In genomic region chr9:127931092-127931881, GRCh38 we compare ENCODE assay signal across 6 cellular contexts. TPM values are rescaled to one million over a fixed set of nuclear protein-coding genes. Genes with fewer than 3 reads are reported as not detected.
A peak's percentile ranks its signal among the peaks of the same experiment; 100 is the strongest.
DNase-seq lines count a peak whose midpoint lies in the region; TF ChIP-seq lines count a peak whose summit lies in the region.

No MANE protein-coding gene starts in this region.

- in situ Hi-C loops in HAP-1 (cut with MboI; ENCODE audit: low sequenced_read_pairs) = no loop called here

- H3K36me3 ChIP-seq in CD4-positive, alpha-beta memory T cell (ENCODE audit: insufficient read depth, low read length) = no peaks in the 10 kb centered on the region
- H3K36me3 ChIP-seq in HAP-1 (replicated peaks) = peaks cover 9% of the 10 kb centered on the region
- no peaks in the 10 kb centered on the region for H3K36me3 ChIP-seq in PC-9 (ENCODE audit: low read depth)

- H3K4me3 ChIP-seq in CD4-positive, alpha-beta memory T cell (ENCODE audit: low read length in 2 of 2) = peak overlapping the region in 1 of 2 donors; percentile 54
- H3K4me3 ChIP-seq in HAP-1 (peak overlapping the region; percentile 48), PC-9 (peak overlapping the region; percentile 58)

- H3K9me2 ChIP-seq in PC-9 (ENCODE audit: insufficient read depth) = no peaks in the 10 kb centered on the region

- H3K27ac ChIP-seq in CD4-positive, alpha-beta memory T cell (ENCODE audit: low read depth, low read length) = no peak overlapping the region
- H3K27ac ChIP-seq in PC-9 (no peak overlapping the region), substantia nigra (ENCODE audit: low read depth, low read length, poor library complexity, severe bottlenecking) (peak overlapping the region; percentile 21)

- H4K20me1 ChIP-seq in PC-9 (ENCODE audit: insufficient read depth) = 0 out of 2 replicates have a peak, but pooled peaks cover 3% of the 10 kb centered on the region

- no TSS peak for BruUV-seq in PC-9 (replicated peaks; lab: Mats Ljungman, UMichigan)

- no peaks in the 10 kb centered on the region for H3K27me3 Mint-ChIP-seq in CD4-positive, alpha-beta memory T cell

- peaks cover 24 to 57% (median 43%) of the 10 kb centered on the region in 4 donors for H3K4me1 Mint-ChIP-seq in CD4-positive, alpha-beta memory T cell

- H3K9me3 ChIP-seq in CD4-positive, alpha-beta memory T cell (ENCODE audit: control insufficient read depth in 1 of 2, low read length in 2 of 2) = no peaks in the 10 kb centered on the region
- no peaks in the 10 kb centered on the region for H3K9me3 ChIP-seq in HAP-1
- H3K9me3 ChIP-seq in PC-9 (ENCODE audit: insufficient read depth, low read depth) = no peaks in the 10 kb centered on the region

- peak overlapping the region; percentile 88 for H3K4me2 ChIP-seq in PC-9

- peaks cover 18% of the 10 kb centered on the region for H3K79me2 ChIP-seq in PC-9 (ENCODE audit: low read depth)

- no peaks in the 10 kb centered on the region for H3K27me3 ChIP-seq in CD4-positive, alpha-beta memory T cell (ENCODE audit: insufficient read depth, low read length)
- H3K27me3 ChIP-seq in HAP-1 (ENCODE audit: low read depth) (peaks cover 5% of the 10 kb centered on the region; the same call in 1 of the 2 replicates), PC-9 (ENCODE audit: insufficient read depth, low read depth) (no peaks in the 10 kb centered on the region)

- intact Hi-C loops in CD4-positive, alpha-beta memory T cell (cut with micrococcal nuclease) = no loop called here
- intact Hi-C loops in PC-9 (cut with micrococcal nuclease; ENCODE audit: unreplicated experiment) = no loop called here

- CTCF ChIA-PET in CD4-positive, alpha-beta memory T cell (lab: Charles Lee; ENCODE audit: partially characterized antibody) = interaction anchor here (1.2 to 1.6 kb wide), 3 partner anchors 12 to 196 kb away, joined by 3 to 6 read pairs (median 4); partner anchors contain the start of gene TOR2A
- CTCF ChIA-PET in PC-9 (lab: Charles Lee) = interaction anchor here (0.6 kb wide), 1 partner anchor 104 kb away, joined by 9 read pairs; no protein-coding TSS in a partner anchor

- H2AFZ ChIP-seq in PC-9 = 0 out of 2 replicates have a peak overlapping the region, but pooled peaks have one; percentile 48

- peak in 1 of 5 donors; percentile 66 for DNase-seq in CD4-positive, alpha-beta memory T cell
- DNase-seq in HAP-1 (ENCODE audit: low spot score in 2 of 2) (peak; percentile 40 to 53), PC-9 (peak in 1 of 2 experiments; percentile 46), fibroblast of peridontal ligament (ENCODE audit: extremely low read depth) (peak; percentile 84), substantia nigra (lab: John Stamatoyannopoulos, UW) (peak in 1 of 49 donors; percentile 60), cerebellar nuclear complex (lab: John Stamatoyannopoulos, UW) (no peak)

- POLR2A ChIA-PET in CD4-positive, alpha-beta memory T cell (lab: Charles Lee; ENCODE audit: partially characterized antibody) = no interaction called here
- POLR2A ChIA-PET in PC-9 (lab: Charles Lee; ENCODE audit: unreplicated experiment) = interaction anchor here (0.5 to 0.6 kb wide), 2 partner anchors 70 to 148 kb away, joined by 6 read pairs; no protein-coding TSS in a partner anchor

- no peak for TF ChIP-seq CTCF in PC-9 (conservative IDR thresholded peaks at IDR 0.05)

- H3K27ac Mint-ChIP-seq in CD4-positive, alpha-beta memory T cell = peak overlapping the region; percentile 4 to 93 (median 64)

- H3K4me3 Mint-ChIP-seq in CD4-positive, alpha-beta memory T cell = peak overlapping the region; percentile 65 to 85 (median 76)

- peaks cover 0 to 8% of the 10 kb centered on the region in 2 donors for H3K36me3 Mint-ChIP-seq in CD4-positive, alpha-beta memory T cell

- peaks cover 52% of the 10 kb centered on the region for H3F3A ChIP-seq in PC-9 (ENCODE audit: insufficient read depth, low read depth)

- peaks cover 0 to 7% (median 0%) of the 10 kb centered on the region in 8 donors for H3K9me3 Mint-ChIP-seq in CD4-positive, alpha-beta memory T cell

- peaks cover 70% of the 10 kb centered on the region for H3K4me1 ChIP-seq in CD4-positive, alpha-beta memory T cell (ENCODE audit: insufficient read depth, low read length)
- H3K4me1 ChIP-seq in HAP-1 = peaks cover 12% of the 10 kb centered on the region
- H3K4me1 ChIP-seq in PC-9 (replicated peaks; ENCODE audit: insufficient read depth) = peaks cover 42% of the 10 kb centered on the region

RNA-seq across cellular contexts. Expression of gene PIP5KL1, which starts 0.7 kb away (rescaled TPM):
- total RNA-seq in CD4-positive, alpha-beta memory T cell = 1 to 10 TPM in 1 of 2 experiments, under 1 TPM in 1; 0.72 to 1.8 TPM
- polyA plus RNA-seq in CD4-positive, alpha-beta memory T cell = under 1 TPM; 0.26 to 0.79 TPM
- total RNA-seq in PC-9 (2021) = 21.9 and 22.5 TPM in 2 replicates

RNA-seq across cellular contexts. Expression of gene DPM2, which starts 6.4 kb away (rescaled TPM):
- total RNA-seq in CD4-positive, alpha-beta memory T cell = 10 to 100 TPM; 37.0 to 39.7 TPM
- polyA plus RNA-seq in CD4-positive, alpha-beta memory T cell = 10 to 100 TPM; 41.0 to 43.1 TPM
- total RNA-seq in PC-9 (2021) = 65.5 and 79.4 TPM in 2 replicates

RNA-seq across cellular contexts. Expression of gene ST6GALNAC4, which starts 14.4 kb away (rescaled TPM):
- 10 to 100 TPM; 35.7 to 38.1 TPM for total RNA-seq in CD4-positive, alpha-beta memory T cell
- polyA plus RNA-seq in CD4-positive, alpha-beta memory T cell = 10 to 100 TPM; 10.2 to 18.5 TPM
- 28.3 and 44.3 TPM in 2 replicates for total RNA-seq in PC-9 (2021)

RNA-seq across cellular contexts. Expression of gene ST6GALNAC6, which starts 31.9 kb away (rescaled TPM):
- total RNA-seq in CD4-positive, alpha-beta memory T cell = 100 to 1,000 TPM; 125 to 127 TPM
- polyA plus RNA-seq in CD4-positive, alpha-beta memory T cell = 10 to 100 TPM; 45.2 to 45.6 TPM
- 23.3 and 27.6 TPM in 2 replicates for total RNA-seq in PC-9 (2021)

RNA-seq across cellular contexts. Expression of gene EEIG1, which starts 49.5 kb away (rescaled TPM):
- 100 to 1,000 TPM; 516 to 550 TPM for total RNA-seq in CD4-positive, alpha-beta memory T cell
- 100 to 1,000 TPM in 1 of 2 donors, 10 to 100 TPM in 1; 95.4 to 205 TPM for polyA plus RNA-seq in CD4-positive, alpha-beta memory T cell
- 176 and 208 TPM in 2 replicates for total RNA-seq in PC-9 (2021)

Comparison
In these comparisons a context has a peak if more than half of its experiments do, and no peak if none do; other contexts are left out.
1. DNase-seq: peak in HAP-1 (2 of 2) and fibroblast of peridontal ligament (single experiment); none in cerebellar nuclear complex (0 of 2).